In genomic region chr9:8863886-8864881, GRCh38 we compare ENCODE assay signal across 20 cellular contexts.
DNase-seq lines count a peak whose midpoint lies in the region; ATAC-seq and TF ChIP-seq lines count a peak whose summit lies in the region.
"Had no signal": no experiment of that assay in that cellular context is flagged by ENCODE, and none has a peak within 500 bp of the region (broad histone marks: within the 10 kb centered on the region; RNA-seq: fewer than 3 reads in every experiment).

No MANE protein-coding gene starts in this region.

- no peak overlapping the region for H3K27ac ChIP-seq in RWPE2 (ENCODE audit: poor library complexity, severe bottlenecking)
- H3K27ac ChIP-seq in sigmoid colon, result no peak overlapping the region
- H3K27ac ChIP-seq: esophagus muscularis mucosa, ovary, Peyer's patch had no signal

- 82 to 86% methylated on average over 8 of the region's 8 CpGs for WGBS in sigmoid colon, 2 donors

- no peaks in the 10 kb centered on the region for H3K9me3 Mint-ChIP-seq in mesothelial cell of epicardium
- H3K9me3 Mint-ChIP-seq: T-helper 1 cell treated with Interleukin-12 subunit alpha and Interleukin-12 subunit beta and Interleukin-4 antibody, amounts not matched to agents 30 μg/mL and 1 μg/mL, for 36 hours had no signal

- H3K36me3 ChIP-seq in RWPE2 (ENCODE audit: low read depth) (no peaks in the 10 kb centered on the region), sigmoid colon (no peaks in the 10 kb centered on the region)
- H3K36me3 ChIP-seq: esophagus muscularis mucosa, ovary, Peyer's patch had no signal

- TF ChIP-seq CTCF in RWPE2 (IDR thresholded peaks at IDR 0.05; ENCODE audit: poor library complexity, severe bottlenecking) (no peak), fibroblast of mammary gland (conservative IDR thresholded peaks at IDR 0.05; ENCODE audit: control insufficient read depth, insufficient read depth, low read depth, low read length) (no peak), mesothelial cell of epicardium (IDR thresholded peaks at IDR 0.05; ENCODE audit: unreplicated experiment) (no peak), sigmoid colon (IDR thresholded peaks at IDR 0.05) (no peak)

- no peak overlapping the region for H3K4me3 ChIP-seq in RWPE2 (ENCODE audit: severe bottlenecking)
- H3K4me3 ChIP-seq in fibroblast of mammary gland (ENCODE audit: control insufficient read depth, low read depth, low read length), result no peak overlapping the region
- no peak overlapping the region for H3K4me3 ChIP-seq in sigmoid colon
- H3K4me3 ChIP-seq: esophagus muscularis mucosa, ovary, Peyer's patch had no signal

- H3K27me3 ChIP-seq in RWPE2 (ENCODE audit: insufficient read depth, poor library complexity, severe bottlenecking), result peaks cover 12% of the 10 kb centered on the region
- H3K27me3 ChIP-seq in sigmoid colon, result no peaks in the 10 kb centered on the region
- H3K27me3 ChIP-seq: ovary, Peyer's patch had no signal

- peak overlapping the region; percentile 37 for H3K27ac Mint-ChIP-seq in mesothelial cell of epicardium
- H3K27ac Mint-ChIP-seq: activated naive CD8-positive, alpha-beta T cell; memory B cell; T-helper 1 cell treated with Interleukin-12 subunit alpha and Interleukin-12 subunit beta and Interleukin-4 antibody, amounts not matched to agents 30 μg/mL and 1 μg/mL, for 36 hours had no signal

- H3K9me3 ChIP-seq in RWPE2 (ENCODE audit: severe bottlenecking) (no peaks in the 10 kb centered on the region), sigmoid colon (no peaks in the 10 kb centered on the region)
- H3K9me3 ChIP-seq: esophagus muscularis mucosa, ovary, Peyer's patch had no signal

- H3K36me3 Mint-ChIP-seq in mesothelial cell of epicardium, result no peaks in the 10 kb centered on the region
- H3K36me3 Mint-ChIP-seq: activated naive CD8-positive, alpha-beta T cell; memory B cell had no signal

- peaks cover 4% of the 10 kb centered on the region for H3K27me3 Mint-ChIP-seq in mesothelial cell of epicardium (ENCODE audit: low read depth)

- H3K4me3 Mint-ChIP-seq in mesothelial cell of epicardium, result no peak overlapping the region
- H3K4me3 Mint-ChIP-seq: activated naive CD8-positive, alpha-beta T cell; memory B cell; T-helper 1 cell treated with Interleukin-12 subunit alpha and Interleukin-12 subunit beta and Interleukin-4 antibody, amounts not matched to agents 30 μg/mL and 1 μg/mL, for 36 hours had no signal

- DNase-seq in ELF-1 (ENCODE audit: low read depth, low spot score), result peak; percentile 22
- no peak for DNase-seq in RWPE2 (ENCODE audit: low spot score)
- peak; percentile 31 for DNase-seq in fibroblast of mammary gland (ENCODE audit: low read depth)
- no peak for DNase-seq in mesothelial cell of epicardium (ENCODE audit: low spot score in 2 of 2, unreplicated experiment in 2 of 2)
- no peak for DNase-seq in activated T-cell treated with anti-CD3 and anti-CD28 coated beads, Interleukin-2, amount 50 U/mL, for 48 hours
- DNase-seq in sigmoid colon, result no peak
- DNase-seq in NCI-H526 (lab: John Stamatoyannopoulos, UW), result no peak
- DNase-seq: activated T-cell treated with anti-CD3 and anti-CD28 coated beads for 4 hours, Calu3, KG1, NCI-H1436 treated with DMSO at 0.1 percent for 48 hours, NCI-H524 treated with DMSO at 0.1 percent for 48 hours, ovary, Peyer's patch had no signal

- TF ChIP-seq POLR2A in sigmoid colon (IDR thresholded peaks at IDR 0.05), result no peak

- no peak for TF ChIP-seq EP300 in sigmoid colon (IDR thresholded peaks at IDR 0.05)

- ATAC-seq in RWPE2 (ENCODE audit: low read depth) (peak; percentile 63; the same call in 1 of the 3 replicates), GM21737 (IDR thresholded peaks at IDR 0.05; ENCODE audit: unreplicated experiment) (no peak)
- ATAC-seq: HCT116 had no signal

- H3K4me1 Mint-ChIP-seq in mesothelial cell of epicardium, result peaks cover 39% of the 10 kb centered on the region
- H3K4me1 Mint-ChIP-seq: memory B cell had no signal

- H3K4me1 ChIP-seq in RWPE2 (ENCODE audit: insufficient read depth, poor library complexity, severe bottlenecking) (no peaks in the 10 kb centered on the region), sigmoid colon (no peaks in the 10 kb centered on the region)
- H3K4me1 ChIP-seq: Peyer's patch had no signal

- intact Hi-C loops in sigmoid colon (cut with DNase I), result no loop called here

Comparison
In these comparisons a context has a peak if more than half of its experiments do, and no peak if none do; other contexts are left out.
1. DNase-seq: peak in ELF-1 (single experiment) and fibroblast of mammary gland (single experiment); none in RWPE2 (single experiment), mesothelial cell of epicardium (0 of 2), activated T-cell treated with anti-CD3 and anti-CD28 coated beads, Interleukin-2, amount 50 U/mL, for 48 hours (0 of 2), sigmoid colon (single experiment) and NCI-H526 (0 of 2).